In the genomic region with DNA sequence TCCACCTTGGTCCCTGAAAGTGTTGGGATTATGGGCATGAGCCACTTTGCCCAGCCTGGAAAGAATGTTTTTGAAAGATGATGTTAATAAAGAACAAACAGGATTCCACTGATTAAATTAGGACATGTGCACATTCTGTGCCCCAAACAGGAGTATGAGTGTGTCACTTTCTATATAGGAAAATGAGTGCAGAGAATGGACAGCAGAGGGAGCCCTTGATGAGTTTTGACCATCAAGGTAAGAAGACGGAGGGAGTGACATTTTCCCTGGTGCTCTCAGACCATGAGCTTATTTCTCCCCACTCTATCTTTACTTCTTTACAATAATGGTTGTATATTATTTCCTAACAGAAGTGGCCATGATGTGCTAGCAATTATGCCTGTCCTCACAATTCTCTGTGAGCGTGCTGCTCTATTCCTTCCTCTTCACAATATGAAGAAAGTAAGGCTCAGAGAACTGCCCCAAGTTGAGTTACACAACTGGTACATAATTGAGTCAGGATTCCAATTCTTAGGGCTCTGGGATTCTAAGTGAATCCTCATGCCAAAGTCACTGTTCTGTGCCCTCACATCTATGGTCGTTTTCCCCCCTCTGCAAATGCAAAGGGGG, we compare ENCODE assay signal across 8 cellular contexts. TPM values are rescaled to one million over a fixed set of nuclear protein-coding genes. Genes with fewer than 3 reads are reported as not detected.
DNase-seq lines count a peak whose midpoint lies in the region; TF ChIP-seq lines count a peak whose summit lies in the region.

No MANE protein-coding gene starts in this region.

- no peak overlapping the region for H3K4me3 Mint-ChIP-seq in activated naive CD8-positive, alpha-beta T cell treated with anti-CD3 and anti-CD28 coated beads for 36 hours

- WGBS in trophoblast cell (ENCODE audit: extremely low coverage, insufficient coverage, insufficient read length): no CpG with 5 or more reads among the region's 3 CpGs

- H3K14ac ChIP-seq in trophoblast cell (ENCODE audit: low read length): no peak overlapping the region

- H3K4me3 ChIP-seq in KMS-11 (IDR thresholded peaks at IDR 0.05; ENCODE audit: insufficient read depth, low read depth, low read length): no peak overlapping the region
- H3K4me3 ChIP-seq in OCI-LY1 (ENCODE audit: low read depth, low read length, poor library complexity, severe bottlenecking): no peak overlapping the region
- no peak overlapping the region for H3K4me3 ChIP-seq in trophoblast cell (ENCODE audit: low read depth, low read length)

- H3K27me3 ChIP-seq in KMS-11 (ENCODE audit: insufficient read depth, low read depth) (no peaks in the 10 kb centered on the region), OCI-LY1 (ENCODE audit: insufficient read depth, low read length) (no peaks in the 10 kb centered on the region), trophoblast cell (ENCODE audit: insufficient read depth, low read length) (no peaks in the 10 kb centered on the region)

- intact Hi-C loops in head of caudate nucleus (cut with DNase I): loop anchor here (1.0 kb wide), 1 partner anchor 147 kb away; no protein-coding TSS in a partner anchor

- H2BK12ac ChIP-seq in trophoblast cell (ENCODE audit: low read length): no peak overlapping the region

- no peak overlapping the region for H3K18ac ChIP-seq in trophoblast cell (ENCODE audit: low read length)

- TF ChIP-seq CTCF in KMS-11 (conservative IDR thresholded peaks at IDR 0.05; ENCODE audit: low read depth, low read length): peak; percentile 78
- peak; percentile 71 for TF ChIP-seq CTCF in OCI-LY1 (IDR thresholded peaks at IDR 0.05; ENCODE audit: low read length)

- H3F3A ChIP-seq in OCI-LY1 (ENCODE audit: insufficient read depth, low read length): no peaks in the 10 kb centered on the region

- no peaks in the 10 kb centered on the region for H3K9me2 ChIP-seq in OCI-LY1 (ENCODE audit: low read depth, low read length)

- no peak overlapping the region for H2AFZ ChIP-seq in KMS-11 (ENCODE audit: low read depth)
- no peak overlapping the region for H2AFZ ChIP-seq in OCI-LY1 (ENCODE audit: low read length)
- no peak overlapping the region for H2AFZ ChIP-seq in trophoblast cell (ENCODE audit: insufficient read depth, low read length, poor library complexity)

- H3K4ac ChIP-seq in trophoblast cell (ENCODE audit: low read depth, low read length): no peak overlapping the region

- H3K36me3 ChIP-seq in KMS-11 (ENCODE audit: insufficient read depth) (no peaks in the 10 kb centered on the region), OCI-LY1 (ENCODE audit: insufficient read depth, low read length) (no peaks in the 10 kb centered on the region), trophoblast cell (ENCODE audit: control insufficient read depth in 1 of 2, insufficient read depth in 2 of 2, low read length in 2 of 2) (peaks cover 0 to 7% of the 10 kb centered on the region in 2 experiments)

- H2BK120ac ChIP-seq in trophoblast cell (ENCODE audit: insufficient read depth, low read length, poor library complexity): no peak overlapping the region

- H4K12ac ChIP-seq in trophoblast cell (ENCODE audit: low read depth, low read length): no peak overlapping the region

- H2AK5ac ChIP-seq in trophoblast cell (ENCODE audit: low read length): no peak overlapping the region

- no peaks in the 10 kb centered on the region for H3K4me1 Mint-ChIP-seq in activated naive CD8-positive, alpha-beta T cell treated with anti-CD3 and anti-CD28 coated beads for 36 hours

- DNase-seq in CMK (ENCODE audit: low read depth) (peak; percentile 47), GM19240 (ENCODE audit: insufficient read length, low spot score) (peak; percentile 35), head of caudate nucleus (peak in 34 of 42 donors; percentile 32 to 88 (median 67)), trophoblast cell (peak; percentile 55 to 88), HuH-7.5 (ENCODE audit: low spot score) (no peak)
- peak; percentile 37 for DNase-seq in activated naive CD8-positive, alpha-beta T cell treated with anti-CD3 and anti-CD28 coated beads for 36 hours

- H3K79me2 ChIP-seq in KMS-11 (ENCODE audit: insufficient read depth, low read depth) (no peaks in the 10 kb centered on the region), OCI-LY1 (ENCODE audit: insufficient read depth, low read length) (no peaks in the 10 kb centered on the region), trophoblast cell (ENCODE audit: control insufficient read depth, insufficient read depth, low read length, poor library complexity) (no peaks in the 10 kb centered on the region)

- H3K27ac ChIP-seq in KMS-11 (no peak overlapping the region), OCI-LY1 (ENCODE audit: low read depth, low read length, poor library complexity, severe bottlenecking) (no peak overlapping the region), trophoblast cell (ENCODE audit: low read depth, low read length) (no peak overlapping the region)

- no peak overlapping the region for H4K8ac ChIP-seq in trophoblast cell (ENCODE audit: low read depth, low read length)

- H3K4me2 ChIP-seq in KMS-11 (no peak overlapping the region), OCI-LY1 (ENCODE audit: low read length) (no peak overlapping the region), trophoblast cell (ENCODE audit: low read length) (no peak overlapping the region)

- no peak overlapping the region for H3K9ac ChIP-seq in KMS-11
- H3K9ac ChIP-seq in OCI-LY1 (ENCODE audit: low read length): no peak overlapping the region
- no peak overlapping the region for H3K9ac ChIP-seq in trophoblast cell (ENCODE audit: low read length)

- no peaks in the 10 kb centered on the region for H3K9me3 Mint-ChIP-seq in activated naive CD8-positive, alpha-beta T cell treated with anti-CD3 and anti-CD28 coated beads for 36 hours

- H3K23ac ChIP-seq in trophoblast cell (ENCODE audit: low read length): no peak overlapping the region

- H4K91ac ChIP-seq in trophoblast cell (ENCODE audit: low read depth, low read length): no peak overlapping the region

- H4K20me1 ChIP-seq in KMS-11 (ENCODE audit: insufficient read depth) (no peaks in the 10 kb centered on the region), OCI-LY1 (ENCODE audit: insufficient read depth, low read length) (no peaks in the 10 kb centered on the region)

- peaks cover under 1% of the 10 kb centered on the region for H3K36me3 Mint-ChIP-seq in activated naive CD8-positive, alpha-beta T cell treated with anti-CD3 and anti-CD28 coated beads for 36 hours

- no peaks in the 10 kb centered on the region for H3K9me3 ChIP-seq in OCI-LY1 (ENCODE audit: low read length)
- no peaks in the 10 kb centered on the region for H3K9me3 ChIP-seq in trophoblast cell (ENCODE audit: insufficient read depth, low read depth, low read length)

- H3K27ac Mint-ChIP-seq in activated naive CD8-positive, alpha-beta T cell treated with anti-CD3 and anti-CD28 coated beads for 36 hours: no peak overlapping the region

- H2BK5ac ChIP-seq in trophoblast cell (ENCODE audit: low read depth, low read length, poor library complexity): no peak overlapping the region

- no peaks in the 10 kb centered on the region for H3K4me1 ChIP-seq in KMS-11 (ENCODE audit: low read depth, poor library complexity, severe bottlenecking)
- H3K4me1 ChIP-seq in OCI-LY1 (ENCODE audit: insufficient read depth, low read length, severe bottlenecking): no peaks in the 10 kb centered on the region
- H3K4me1 ChIP-seq in trophoblast cell (ENCODE audit: control insufficient read depth in 1 of 2, insufficient read depth in 2 of 2, low read length in 2 of 2): peaks cover 0 to 8% of the 10 kb centered on the region in 2 experiments

- H3K79me1 ChIP-seq in trophoblast cell (ENCODE audit: low read length): no peaks in the 10 kb centered on the region

- H3K27me3 Mint-ChIP-seq in activated naive CD8-positive, alpha-beta T cell treated with anti-CD3 and anti-CD28 coated beads for 36 hours: no peaks in the 10 kb centered on the region

RNA-seq across cellular contexts. Expression of a gene that starts 20.6 kb away (rescaled TPM):
- total RNA-seq in activated naive CD8-positive, alpha-beta T cell treated with anti-CD3 and anti-CD28 coated beads for 36 hours: 1,000 to 10,000 TPM; 3,900 to 3,940 TPM
- polyA plus RNA-seq in trophoblast cell (2013): 7,266 and 7,276 TPM in 2 replicates
